Comparison of ENCODE assay signal across 27 cellular contexts in genomic region chr2:160943429-160943828, GRCh38.
"Had no signal": no experiment of that assay in that cellular context is flagged by ENCODE, and none has a peak within 500 bp of the region (broad histone marks: within the 10 kb centered on the region; RNA-seq: fewer than 3 reads in every experiment).

No MANE protein-coding gene starts in this region.

- FAIRE-seq: colon, endometrium, endothelial cell of umbilical vein, frontal cortex had no signal

- ATAC-seq: effector memory CD8-positive, alpha-beta T cell; esophagus mucosa; foreskin keratinocyte; gastrocnemius medialis; gastroesophageal sphincter; heart left ventricle; heart right ventricle had no signal

- H3K27ac Mint-ChIP-seq: dendritic cell treated with granulocyte-macrophage colony-stimulating factor and Interleukin-4, amounts not matched to agents 40 ng/mL and 50 ng/mL, for 4 days; effector memory CD8-positive, alpha-beta T cell; endodermal cell had no signal

- H3K4me3 Mint-ChIP-seq: dendritic cell treated with granulocyte-macrophage colony-stimulating factor and Interleukin-4, amounts not matched to agents 40 ng/mL and 50 ng/mL, for 4 days; effector memory CD8-positive, alpha-beta T cell; endodermal cell had no signal

- H3K27ac ChIP-seq: colonic mucosa, coronary artery, dorsolateral prefrontal cortex, epithelial cell of prostate, esophagus muscularis mucosa, esophagus squamous epithelium, foreskin keratinocyte, gastrocnemius medialis, gastroesophageal sphincter, heart left ventricle, heart right ventricle, hepatocyte had no signal

- H3K9me3 Mint-ChIP-seq: dendritic cell treated with granulocyte-macrophage colony-stimulating factor and Interleukin-4, amounts not matched to agents 40 ng/mL and 50 ng/mL, for 4 days; effector memory CD8-positive, alpha-beta T cell; endodermal cell had no signal

- H3K9me3 ChIP-seq: colonic mucosa, esophagus muscularis mucosa, esophagus squamous epithelium, gastrocnemius medialis, gastroesophageal sphincter, heart left ventricle, heart right ventricle had no signal

- H3K4me2 ChIP-seq: hepatocyte had no signal

- H3K4me1 ChIP-seq: colonic mucosa, gastrocnemius medialis had no signal

- DNase-seq: colonic mucosa; cortex of kidney; dermis blood vessel endothelial cell; dorsolateral prefrontal cortex; effector CD4-positive, alpha-beta T cell; effector CD8-positive, alpha-beta T cell; effector memory CD4-positive, alpha-beta T cell; effector memory CD8-positive, alpha-beta T cell; endodermal cell; erythroblast; esophagus squamous epithelium; foreskin keratinocyte; foreskin melanocyte; heart left ventricle; heart right ventricle had no signal

- H3K4me3 ChIP-seq: colonic mucosa, coronary artery, dorsolateral prefrontal cortex, esophagus muscularis mucosa, esophagus squamous epithelium, gastrocnemius medialis, gastroesophageal sphincter, heart left ventricle, heart right ventricle, hepatocyte had no signal

- H3K4me1 Mint-ChIP-seq: endodermal cell had no signal

- H3K27me3 Mint-ChIP-seq: dendritic cell treated with granulocyte-macrophage colony-stimulating factor and Interleukin-4, amounts not matched to agents 40 ng/mL and 50 ng/mL, for 4 days had no signal
